In the genomic region with DNA sequence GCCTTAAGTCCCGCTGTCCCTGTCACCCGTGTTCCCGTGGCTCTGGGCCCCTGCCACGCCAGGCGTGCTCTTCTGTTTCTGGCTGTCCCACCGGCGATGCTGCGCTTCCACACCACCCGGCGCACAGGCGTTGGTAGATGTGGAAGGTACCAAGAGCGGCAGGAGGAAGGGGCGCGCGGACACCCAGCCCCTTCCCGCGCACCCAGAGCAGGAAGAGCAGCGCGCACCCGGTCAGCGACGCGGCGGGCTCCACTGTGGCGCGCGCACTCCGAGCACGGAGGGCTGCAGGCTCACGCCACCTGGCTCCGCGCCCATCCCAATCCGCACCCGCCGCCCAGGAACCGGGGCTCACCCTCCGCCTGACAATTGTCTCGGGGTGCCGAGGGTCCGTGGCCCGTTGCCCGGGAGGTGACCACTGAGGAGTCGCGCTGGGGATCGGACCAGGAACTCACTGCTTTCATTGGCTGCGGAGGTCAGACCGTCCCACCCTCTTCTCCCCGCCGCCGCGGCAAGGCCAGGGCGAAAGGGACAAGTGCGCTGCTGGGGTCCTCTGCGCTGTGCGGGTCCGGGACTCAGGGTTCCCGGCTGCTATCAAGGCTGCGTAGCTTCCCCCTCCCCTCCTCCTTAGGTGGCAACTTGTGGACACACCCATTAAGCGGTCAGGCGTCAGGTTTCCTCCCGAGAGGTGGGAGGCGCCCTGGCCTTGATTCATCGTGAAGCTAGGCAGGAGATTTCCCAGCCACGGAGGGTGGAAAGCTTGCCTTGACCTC, we compare ENCODE assay signal across 8 cellular contexts.
A peak's percentile ranks its signal among the peaks of the same experiment; 100 is the strongest.
DNase-seq lines count a peak whose midpoint lies in the region; TF ChIP-seq lines count a peak whose summit lies in the region.

No MANE protein-coding gene starts in this region.

- no peaks in the 10 kb centered on the region; the same call in 1 of the 2 replicates for H3K4me1 ChIP-seq in H9 (ENCODE audit: insufficient read depth, low read length)
- H3K4me1 ChIP-seq in ectodermal cell (ENCODE audit: control insufficient read depth, insufficient read depth, low read length): peaks cover 6% of the 10 kb centered on the region
- H3K4me1 ChIP-seq in testis: no peaks in the 10 kb centered on the region

- H3K23me2 ChIP-seq in H9 (ENCODE audit: insufficient read length, low read depth, low read length, poor library complexity, severe bottlenecking): peaks cover 5% of the 10 kb centered on the region

- H3K4ac ChIP-seq in H9 (ENCODE audit: low read depth, low read length): no peak overlapping the region

- no peak for TF ChIP-seq CTCF in H9 (conservative IDR thresholded peaks at IDR 0.05)
- no peak for TF ChIP-seq CTCF in VCaP (conservative IDR thresholded peaks at IDR 0.05)
- no peak for TF ChIP-seq CTCF in testis (IDR thresholded peaks at IDR 0.05)

- peaks cover 0 to 5% (median 4%) of the 10 kb centered on the region in 3 experiments; a peak in 3 of 7 replicates for H3K36me3 Mint-ChIP-seq in H9 (ENCODE audit: insufficient read depth in 1 of 3, low read depth in 3 of 3)

- no peak overlapping the region for H2BK12ac ChIP-seq in H9 (ENCODE audit: insufficient read length, low read depth, low read length)

- H2BK20ac ChIP-seq in H9 (ENCODE audit: low read depth, low read length, poor library complexity, severe bottlenecking): no peak overlapping the region

- H3K56ac ChIP-seq in H9 (ENCODE audit: insufficient read length, low read depth, low read length): no peak overlapping the region

- H3K79me2 ChIP-seq in H9 (ENCODE audit: insufficient read depth, low read length): no peaks in the 10 kb centered on the region

- H2BK120ac ChIP-seq in H9 (ENCODE audit: low read depth, low read length, poor library complexity, severe bottlenecking): no peak overlapping the region

- H3K27me3 Mint-ChIP-seq in H9 (ENCODE audit: low read depth): no peaks in the 10 kb centered on the region; the same call in 1 of the 2 replicates

- H3T11ph ChIP-seq in H9 (ENCODE audit: low read length): no peak overlapping the region

- no peak overlapping the region for H2AFZ ChIP-seq in H9 (ENCODE audit: low read length)

- no peaks in the 10 kb centered on the region for H3K9me3 ChIP-seq in H9 (ENCODE audit: control insufficient read depth, low read depth, low read length)
- no peaks in the 10 kb centered on the region for H3K9me3 ChIP-seq in ectodermal cell (ENCODE audit: control insufficient read depth, low read length)
- no peaks in the 10 kb centered on the region for H3K9me3 ChIP-seq in testis

- no peaks in the 10 kb centered on the region for H3K36me3 ChIP-seq in ectodermal cell (ENCODE audit: control insufficient read depth, insufficient read depth, low read length)
- H3K36me3 ChIP-seq in testis (ENCODE audit: low read depth, missing control alignments): no peaks in the 10 kb centered on the region

- peaks cover 19 to 23% of the 10 kb centered on the region in 2 experiments for H3K4me1 Mint-ChIP-seq in H9

- H3K4me2 ChIP-seq in H9 (ENCODE audit: insufficient read depth, insufficient read length, low read length): peak overlapping the region; percentile 79

- no peak overlapping the region for H2BK15ac ChIP-seq in H9 (ENCODE audit: low read depth, low read length)

- no peak overlapping the region for H3K23ac ChIP-seq in H9 (ENCODE audit: insufficient read length, low read depth, low read length)

- H4K8ac ChIP-seq in H9 (replicated peaks; ENCODE audit: insufficient read length, low read depth, low read length): no peak overlapping the region

- peak; percentile 18 for DNase-seq in ELR (ENCODE audit: low read depth)
- peak; percentile 97 for DNase-seq in H9
- DNase-seq in NCI-H2029 (lab: John Stamatoyannopoulos, UW): peak; percentile 81
- peak; percentile 37 to 54 for DNase-seq in lung microvascular endothelial cell (ENCODE audit: low read depth in 2 of 2)
- DNase-seq in testis: peak; percentile 76
- DNase-seq in epidermal melanocyte (ENCODE audit: insufficient read length, low spot score): no peak

- no peak overlapping the region for H3K27ac ChIP-seq in H9 (ENCODE audit: insufficient read length, low read depth, low read length)
- peak overlapping the region; percentile 85 for H3K27ac ChIP-seq in VCaP
- no peak overlapping the region for H3K27ac ChIP-seq in ectodermal cell (ENCODE audit: insufficient read depth, low read depth, low read length, poor library complexity, severe bottlenecking)
- H3K27ac ChIP-seq in testis: peak overlapping the region; percentile 2 to 39

- H2AK5ac ChIP-seq in H9 (ENCODE audit: insufficient read length, low read length): no peak overlapping the region

- H3K27me3 ChIP-seq in H9 (ENCODE audit: insufficient read depth, low read length): no peaks in the 10 kb centered on the region
- H3K27me3 ChIP-seq in ectodermal cell (ENCODE audit: control insufficient read depth, insufficient read depth, low read length, poor library complexity, severe bottlenecking): no peaks in the 10 kb centered on the region
- H3K27me3 ChIP-seq in testis: no peaks in the 10 kb centered on the region

- H3K27ac Mint-ChIP-seq in H9: peak overlapping the region; percentile 47 to 94 (median 73); a peak in 5 of 7 replicates

- H4K20me1 ChIP-seq in H9 (ENCODE audit: control insufficient read depth, insufficient read depth, insufficient read length): no peaks in the 10 kb centered on the region

- peak overlapping the region; percentile 77 for H3K9ac ChIP-seq in H9 (ENCODE audit: extremely low read depth, insufficient read length, low read length)

- H3K79me1 ChIP-seq in H9 (ENCODE audit: insufficient read depth, low read depth, low read length, poor library complexity, severe bottlenecking): no peaks in the 10 kb centered on the region

- H3K18ac ChIP-seq in H9 (ENCODE audit: insufficient read length, low read depth, low read length): peak overlapping the region; percentile 86

- H3K4me3 Mint-ChIP-seq in H9: peak overlapping the region; percentile 87 to 92

- no peak overlapping the region for H4K5ac ChIP-seq in H9 (ENCODE audit: insufficient read length, low read depth, low read length)

- WGBS in H9 (ENCODE audit: extremely low coverage, insufficient read length, low lambda C conversion rate): no CpG with 5 or more reads among the region's 64 CpGs
- WGBS in ectodermal cell, 2 experiments: 1% methylated on average over 64 of the region's 64 CpGs
- 1% methylated on average over 29 to 64 of the region's 64 CpGs for WGBS in testis, 2 donors

- intact Hi-C loops in testis (cut with DNase I; ENCODE audit: low total_unique reads): no loop called here

- no peak for TF ChIP-seq POLR2A in testis (IDR thresholded peaks at IDR 0.05)

- H3K14ac ChIP-seq in H9 (ENCODE audit: insufficient read depth, low read length): peak overlapping the region; percentile 82; the same call in 1 of the 2 replicates

- no peak overlapping the region for H4K91ac ChIP-seq in H9 (ENCODE audit: insufficient read length, low read depth, low read length)

- H3K4me3 ChIP-seq in ectodermal cell (ENCODE audit: insufficient read depth, low read depth, low read length) (peak overlapping the region; percentile 70), testis (peak overlapping the region; percentile 52 to 69)

- no peak overlapping the region for H2BK5ac ChIP-seq in H9 (ENCODE audit: insufficient read length, low read length)

- peaks cover 9% of the 10 kb centered on the region in 2 experiments; a peak in 4 of 5 replicates for H3K9me3 Mint-ChIP-seq in H9

Comparison
In these comparisons a context has a peak if more than half of its experiments do, and no peak if none do; other contexts are left out.
1. H3K27ac ChIP-seq: peak in VCaP (single experiment) and testis (2 of 2); none in H9 (single experiment) and ectodermal cell (single experiment).